ENCODE assay signal across 6 cellular contexts in the genomic region with DNA sequence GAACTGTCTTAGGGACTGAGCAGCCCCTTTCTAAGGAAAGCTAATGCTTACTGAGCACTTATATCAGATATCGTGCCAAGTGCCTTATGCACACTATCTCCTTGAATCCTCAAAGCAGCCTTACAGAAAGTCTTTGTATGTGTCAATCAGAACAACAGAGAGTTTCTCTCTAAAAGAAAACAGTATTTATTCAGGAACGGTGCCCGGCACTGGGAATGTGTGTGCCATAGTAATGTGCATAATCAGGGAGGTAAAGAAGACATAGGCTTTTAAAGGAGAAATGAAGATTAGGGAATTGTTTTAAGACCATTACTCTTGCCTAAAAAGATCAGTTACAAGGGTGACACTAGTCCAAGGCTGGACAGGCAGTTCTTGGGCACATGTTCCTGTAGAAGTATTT. TPM values are rescaled to one million over a fixed set of nuclear protein-coding genes. Genes with fewer than 3 reads are reported as not detected.
"Had no signal": no experiment of that assay in that cellular context is flagged by ENCODE, and none has a peak within 500 bp of the region (broad histone marks: within the 10 kb centered on the region; RNA-seq: fewer than 3 reads in every experiment).

No MANE protein-coding gene starts in this region.

RNA-seq across cellular contexts. Expression of gene ANTXRL, which starts 17.3 kb away (rescaled TPM):
- total RNA-seq: K562, M059J, PC-3, Peyer's patch, Right ventricle myocardium superior, SJSA1 had no signal
- polyA plus RNA-seq: K562 had no signal
